Comparison of ENCODE assay signal across 9 cellular contexts in the genomic region with DNA sequence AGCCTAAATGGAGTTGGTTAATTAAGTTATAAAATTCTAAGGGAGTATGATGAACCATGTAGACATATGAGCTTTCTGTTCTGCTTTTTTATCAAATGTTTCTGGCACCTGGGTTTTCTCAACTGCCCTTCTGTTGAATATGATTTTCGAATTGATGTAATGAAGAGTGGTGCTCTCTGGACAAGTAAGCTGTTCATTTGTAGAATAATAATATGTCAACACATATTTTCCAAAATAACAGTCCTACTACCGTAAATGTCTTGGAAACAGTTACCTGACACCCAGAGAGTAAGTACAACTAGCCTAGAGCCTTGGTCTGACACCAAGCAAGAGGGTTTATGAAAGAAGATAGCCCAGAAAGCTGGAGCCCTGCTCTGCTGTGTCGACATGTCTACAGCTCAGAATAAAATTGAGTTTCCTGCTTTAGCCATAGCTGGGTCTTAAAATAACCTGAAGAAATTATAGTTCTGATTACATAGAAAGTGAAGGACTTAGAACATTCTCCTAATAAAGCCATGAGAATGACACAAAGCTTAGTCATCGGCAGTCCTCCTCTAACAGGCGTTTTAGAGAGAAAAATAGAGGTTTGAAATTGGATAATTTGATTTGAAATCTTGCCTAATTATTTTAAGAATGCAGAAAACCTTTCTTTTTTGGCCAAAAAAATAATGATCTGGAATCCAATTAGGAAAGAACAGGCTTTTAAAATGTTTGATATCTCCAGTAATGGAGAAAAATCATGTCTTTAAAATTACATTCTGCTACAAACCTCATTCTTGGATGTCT. TPM values are rescaled to one million over a fixed set of nuclear protein-coding genes. Genes with fewer than 3 reads are reported as not detected.
DNase-seq lines count a peak whose midpoint lies in the region; ATAC-seq and TF ChIP-seq lines count a peak whose summit lies in the region.
"Had no signal": no experiment of that assay in that cellular context is flagged by ENCODE, and none has a peak within 500 bp of the region (broad histone marks: within the 10 kb centered on the region; RNA-seq: fewer than 3 reads in every experiment).

No MANE protein-coding gene starts in this region.

- no peaks in the 10 kb centered on the region for H4K20me1 ChIP-seq in OCI-LY7 (ENCODE audit: insufficient read depth, low read length)

- CTCF ChIA-PET in OCI-LY7 (lab: Charles Lee; ENCODE audit: unreplicated experiment) = interaction anchor here (0.8 to 1.5 kb wide), 6 partner anchors 11 to 32 kb away, joined by 3 to 6 read pairs (median 4); no protein-coding TSS in a partner anchor
- CTCF ChIA-PET in activated CD4-positive, alpha-beta memory T cell treated with anti-CD3 and anti-CD28 coated beads for 36 hours (lab: Charles Lee) = no interaction called here

- DNase-seq in OCI-LY7 (ENCODE audit: low spot score) = peak; percentile 87
- DNase-seq in mucosa of descending colon = no peak
- no peak for DNase-seq in left colon
- no peak for DNase-seq in activated CD4-positive, alpha-beta memory T cell treated with anti-CD3 and anti-CD28 coated beads for 36 hours
- DNase-seq in NCI-H2171 treated with DMSO at 0.1 percent for 48 hours (lab: John Stamatoyannopoulos, UW) = no peak
- DNase-seq in NCI-H1092 (lab: John Stamatoyannopoulos, UW) = no peak

- H3K27ac Mint-ChIP-seq in activated CD4-positive, alpha-beta memory T cell treated with anti-CD3 and anti-CD28 coated beads for 36 hours = no peak overlapping the region

- no peaks in the 10 kb centered on the region for H3K9me3 Mint-ChIP-seq in activated CD4-positive, alpha-beta memory T cell treated with anti-CD3 and anti-CD28 coated beads for 36 hours

- peak overlapping the region; percentile 99 for H3K27ac ChIP-seq in OCI-LY7 (ENCODE audit: low read depth, low read length, poor library complexity, severe bottlenecking)
- H3K27ac ChIP-seq: neutrophil had no signal

- H3K27me3 Mint-ChIP-seq in activated CD4-positive, alpha-beta memory T cell treated with anti-CD3 and anti-CD28 coated beads for 36 hours = no peaks in the 10 kb centered on the region

- H3K4me1 ChIP-seq in OCI-LY7 (ENCODE audit: insufficient read depth, low read length, poor library complexity, severe bottlenecking) = peaks cover 99% of the 10 kb centered on the region
- no peaks in the 10 kb centered on the region for H3K4me1 ChIP-seq in mucosa of descending colon (ENCODE audit: low read depth)

- no peak for TF ChIP-seq CTCF in OCI-LY7 (conservative IDR thresholded peaks at IDR 0.05; ENCODE audit: low read length)
- TF ChIP-seq CTCF in mucosa of descending colon (IDR thresholded peaks at IDR 0.05) = no peak

- H3K4me3 ChIP-seq in OCI-LY7 (ENCODE audit: low read depth, low read length, poor library complexity, severe bottlenecking) (peak overlapping the region; percentile 65), mucosa of descending colon (no peak overlapping the region)

- intact Hi-C loops in OCI-LY7 (cut with micrococcal nuclease; ENCODE audit: unreplicated experiment) (loop anchor here (1.0 to 5.0 kb wide), 3 partner anchors 24 to 1677 kb away; no protein-coding TSS in a partner anchor), mucosa of descending colon (cut with DNase I, micrococcal nuclease) (no loop called here), left colon (cut with DNase I, micrococcal nuclease) (no loop called here)
- intact Hi-C loops in activated CD4-positive, alpha-beta memory T cell treated with anti-CD3 and anti-CD28 coated beads for 36 hours (cut with micrococcal nuclease) = no loop called here

- BruUV-seq in OCI-LY7 (replicated peaks; lab: Mats Ljungman, UMichigan) = TSS peak; percentile 62

- H3K36me3 ChIP-seq in OCI-LY7 (ENCODE audit: insufficient read depth, low read length) = 0 out of 2 replicates have a peak, but pooled peaks cover 7% of the 10 kb centered on the region
- H3K36me3 ChIP-seq in mucosa of descending colon (ENCODE audit: low read depth) = no peaks in the 10 kb centered on the region
- H3K36me3 ChIP-seq: neutrophil had no signal

- no peak overlapping the region for H3K4me3 Mint-ChIP-seq in activated CD4-positive, alpha-beta memory T cell treated with anti-CD3 and anti-CD28 coated beads for 36 hours

- POLR2A ChIA-PET in OCI-LY7 (lab: Charles Lee) = interaction anchor here (0.5 to 15.1 kb wide), 10 partner anchors 13 to 52 kb away, joined by 3 to 532 read pairs (median 6); a partner anchor contains a TSS
- POLR2A ChIA-PET in activated CD4-positive, alpha-beta memory T cell treated with anti-CD3 and anti-CD28 coated beads for 36 hours (lab: Charles Lee) = no interaction called here

- H2AFZ ChIP-seq in OCI-LY7 (ENCODE audit: low read length) = peak overlapping the region; percentile 19; the same call in 1 of the 2 replicates

- H3K4me1 Mint-ChIP-seq in activated CD4-positive, alpha-beta memory T cell treated with anti-CD3 and anti-CD28 coated beads for 36 hours (ENCODE audit: low read depth) = no peaks in the 10 kb centered on the region

- H3K4me2 ChIP-seq in OCI-LY7 (ENCODE audit: low read length) = peak overlapping the region; percentile 95

- H3K9me3 ChIP-seq in OCI-LY7 (ENCODE audit: low read length) (no peaks in the 10 kb centered on the region), mucosa of descending colon (no peaks in the 10 kb centered on the region)
- H3K9me3 ChIP-seq: neutrophil had no signal

- H3K79me2 ChIP-seq in OCI-LY7 (ENCODE audit: insufficient read depth, low read depth, low read length) = peaks cover 92% of the 10 kb centered on the region

- peak; percentile 82 for ATAC-seq in GM18517 (IDR thresholded peaks at IDR 0.05; ENCODE audit: unreplicated experiment)
- peak; percentile 72 for ATAC-seq in HG02678 (IDR thresholded peaks at IDR 0.05; ENCODE audit: unreplicated experiment)
- ATAC-seq in mucosa of descending colon = peak; percentile 44
- ATAC-seq in left colon = no peak

- no peaks in the 10 kb centered on the region for H3K36me3 Mint-ChIP-seq in activated CD4-positive, alpha-beta memory T cell treated with anti-CD3 and anti-CD28 coated beads for 36 hours

- no peaks in the 10 kb centered on the region for H3K9me2 ChIP-seq in OCI-LY7 (ENCODE audit: insufficient read depth, low read length)

RNA-seq across cellular contexts. Expression of a gene that starts 25.1 kb away (rescaled TPM):
- total RNA-seq in OCI-LY7 (2014; rRNA removed; shearing (Covaris generic)) = 90.3 and 91.7 TPM in 2 replicates
- total RNA-seq in OCI-LY7 (2022) (58.8 and 68.2 TPM in 2 replicates), mucosa of descending colon (10 to 100 TPM; 16.0 to 20.4 (median 17.5) TPM), left colon (10 to 100 TPM; 12.3 to 21.7 TPM)
- total RNA-seq in activated CD4-positive, alpha-beta memory T cell treated with anti-CD3 and anti-CD28 coated beads for 36 hours = 1 to 10 TPM; 1.0 to 1.1 TPM

Comparison
In these comparisons a context has a peak if more than half of its experiments do, and no peak if none do; other contexts are left out.
1. RNA of a gene that starts 25.1 kb away (total RNA-seq): 58.8 to 91.7 TPM in OCI-LY7, 12.3 to 21.7 TPM in left colon and 16.0 to 20.4 TPM in mucosa of descending colon; 1.0 to 1.1 TPM in activated CD4-positive, alpha-beta memory T cell treated with anti-CD3 and anti-CD28 coated beads for 36 hours; every median in the first group is over 4 times any median in the second.